In the genomic region with DNA sequence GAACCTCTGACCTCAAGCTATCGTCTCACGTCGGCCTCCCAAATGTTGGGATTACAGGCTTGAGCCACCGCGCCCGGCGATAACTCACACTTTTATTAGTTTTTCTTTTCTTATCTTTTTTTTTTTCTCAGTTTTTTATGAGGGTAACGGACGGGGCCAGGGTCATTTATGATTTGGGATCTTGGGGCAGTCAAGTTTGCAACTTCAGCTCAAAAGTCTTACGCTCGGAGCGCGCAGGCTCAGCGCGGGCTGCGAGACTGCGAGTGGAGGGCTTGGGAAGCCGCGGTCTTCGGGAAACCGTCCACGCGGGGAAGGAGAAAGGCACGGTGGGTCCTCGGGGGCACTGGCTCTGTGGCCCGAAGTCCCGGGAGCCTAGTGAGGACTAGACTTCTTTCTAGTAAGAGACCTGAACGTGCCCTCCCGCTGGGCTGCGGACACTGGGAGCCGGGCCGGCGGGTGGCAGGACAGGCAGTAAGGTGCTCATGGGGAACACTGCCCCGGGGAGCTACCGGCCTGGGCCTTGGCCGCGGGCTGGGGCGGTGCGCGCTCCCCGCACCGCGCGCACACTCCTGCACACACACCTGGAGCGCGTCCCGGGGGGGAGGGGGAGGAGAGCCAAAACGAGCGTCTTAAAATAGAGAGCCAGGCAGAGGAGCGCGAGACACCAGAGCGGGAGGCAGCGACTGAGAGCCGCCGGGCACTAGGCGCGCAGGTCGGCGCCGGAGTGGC, we compare ENCODE assay signal across 8 cellular contexts. TPM values are rescaled to one million over a fixed set of nuclear protein-coding genes. Genes with fewer than 3 reads are reported as not detected.
DNase-seq lines count a peak whose midpoint lies in the region; ATAC-seq and TF ChIP-seq lines count a peak whose summit lies in the region.

No MANE protein-coding gene starts in this region.

- H3K36me3 ChIP-seq in ACC112 (ENCODE audit: insufficient read depth, low read length) = no peaks in the 10 kb centered on the region
- no peaks in the 10 kb centered on the region for H3K36me3 ChIP-seq in thoracic aorta
- no peaks in the 10 kb centered on the region for H3K36me3 ChIP-seq in SJCRH30

- H3K27ac ChIP-seq in ACC112 (ENCODE audit: low read depth, low read length) = no peak overlapping the region
- H3K27ac ChIP-seq in thoracic aorta = no peak overlapping the region
- H3K27ac ChIP-seq in SJCRH30 = no peak overlapping the region

- in situ Hi-C loops in astrocyte of the cerebellum (cut with HindIII; ENCODE audit: low sequenced_read_pairs) = no loop called here

- H3K79me2 ChIP-seq in ACC112 (ENCODE audit: control insufficient read depth, insufficient read depth, low read length, unreplicated experiment) = no peaks in the 10 kb centered on the region

- peaks cover 96% of the 10 kb centered on the region for H3K27me3 ChIP-seq in ACC112 (ENCODE audit: insufficient read depth, low read length)
- peaks cover 7% of the 10 kb centered on the region for H3K27me3 ChIP-seq in thoracic aorta (replicated peaks; ENCODE audit: insufficient read depth)
- H3K27me3 ChIP-seq in SJCRH30 = no peaks in the 10 kb centered on the region

- H2AFZ ChIP-seq in ACC112 (ENCODE audit: low read length, unreplicated experiment) = no peak overlapping the region

- ATAC-seq in thoracic aorta (ENCODE audit: insufficient number of reproducible peaks, low FRiP score, low read depth) (no peak), HG03571 (IDR thresholded peaks at IDR 0.05; ENCODE audit: unreplicated experiment) (no peak)

- peak overlapping the region; percentile 28; the same call in 1 of the 2 replicates for H3K4me3 ChIP-seq in ACC112 (ENCODE audit: low read depth, low read length)
- peak overlapping the region; percentile 23 for H3K4me3 ChIP-seq in astrocyte of the cerebellum (ENCODE audit: low read depth, low read length)
- peak overlapping the region; percentile 63 for H3K4me3 ChIP-seq in thoracic aorta
- H3K4me3 ChIP-seq in SJCRH30 = no peak overlapping the region

- no peak for TF ChIP-seq CTCF in astrocyte of the cerebellum (IDR thresholded peaks at IDR 0.05; ENCODE audit: low read depth, low read length, missing control alignments)
- no peak for TF ChIP-seq CTCF in thoracic aorta (IDR thresholded peaks at IDR 0.05)

- H3K4me1 ChIP-seq in ACC112 (ENCODE audit: control insufficient read depth, insufficient read depth, low read length, unreplicated experiment) = no peaks in the 10 kb centered on the region
- H3K4me1 ChIP-seq in thoracic aorta (ENCODE audit: control insufficient read depth in 1 of 2, low read depth in 2 of 2) = peaks cover 15 to 38% of the 10 kb centered on the region in 2 donors
- H3K4me1 ChIP-seq in SJCRH30 = no peaks in the 10 kb centered on the region

- DNase-seq in HPDE6-E6E7 (ENCODE audit: extremely low spot score) (peak; percentile 49), astrocyte of the cerebellum (ENCODE audit: low read depth) (no peak), left kidney (ENCODE audit: low read depth, low spot score) (peak; percentile 75), thoracic aorta (ENCODE audit: low spot score) (no peak), SJCRH30 (no peak), NCI-H1694 (lab: John Stamatoyannopoulos, UW) (no peak)

- H3K9me3 ChIP-seq in thoracic aorta (no peaks in the 10 kb centered on the region), SJCRH30 (replicated peaks) (no peaks in the 10 kb centered on the region)

RNA-seq across cellular contexts. Expression of gene BARX2, which starts 0.5 kb away (rescaled TPM):
- not detected for total RNA-seq in thoracic aorta
- total RNA-seq in SJCRH30 (2014; rRNA removed; shearing (Covaris generic)) = 0.06 and 0.18 TPM in 2 replicates

Comparison
In these comparisons a context has a peak if more than half of its experiments do, and no peak if none do; other contexts are left out.
1. DNase-seq: peak in HPDE6-E6E7 (single experiment) and left kidney (single experiment); none in astrocyte of the cerebellum (single experiment), thoracic aorta (single experiment), SJCRH30 (0 of 2) and NCI-H1694 (single experiment).